15 cellular contexts compared by ENCODE assay signal in the genomic region with DNA sequence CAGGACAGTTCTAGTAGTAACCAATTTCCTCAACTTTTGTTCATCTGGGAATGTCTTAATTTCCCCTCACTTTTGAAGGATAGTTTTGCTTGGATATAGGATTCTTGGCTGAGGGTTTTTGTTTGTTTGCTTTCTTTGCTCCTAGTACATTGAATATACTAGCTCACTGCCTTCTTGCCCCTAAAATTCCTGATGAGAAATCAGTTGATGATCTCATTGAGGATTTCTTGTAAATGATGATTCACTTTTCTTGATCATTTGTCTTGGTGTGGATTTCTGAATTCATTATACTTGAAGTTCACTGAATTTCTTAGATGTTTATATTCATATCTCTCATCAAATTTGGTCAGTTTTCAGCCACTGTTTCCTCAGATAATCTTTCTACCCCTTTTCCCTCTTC. TPM values are rescaled to one million over a fixed set of nuclear protein-coding genes. Genes with fewer than 3 reads are reported as not detected.
DNase-seq lines count a peak whose midpoint lies in the region; ATAC-seq and TF ChIP-seq lines count a peak whose summit lies in the region.
"Had no signal": no experiment of that assay in that cellular context is flagged by ENCODE, and none has a peak within 500 bp of the region (broad histone marks: within the 10 kb centered on the region; RNA-seq: fewer than 3 reads in every experiment).

No MANE protein-coding gene starts in this region.

- no peaks in the 10 kb centered on the region for H3K36me3 ChIP-seq in ACC112 (ENCODE audit: insufficient read depth, low read length)
- no peaks in the 10 kb centered on the region for H3K36me3 ChIP-seq in WERI-Rb-1
- no peaks in the 10 kb centered on the region for H3K36me3 ChIP-seq in smooth muscle cell (ENCODE audit: low read depth)

- H2AFZ ChIP-seq in ACC112 (ENCODE audit: low read length, unreplicated experiment) (no peak overlapping the region), smooth muscle cell (ENCODE audit: low read depth) (no peak overlapping the region)

- no peaks in the 10 kb centered on the region for H4K20me1 ChIP-seq in smooth muscle cell (ENCODE audit: low read depth)

- H3K9me3 ChIP-seq in WERI-Rb-1 (ENCODE audit: severe bottlenecking) (peaks cover 3% of the 10 kb centered on the region), smooth muscle cell (replicated peaks; ENCODE audit: low read depth) (peaks cover 6% of the 10 kb centered on the region)

- H3K9ac ChIP-seq in smooth muscle cell (ENCODE audit: low read depth), result no peak overlapping the region

- TF ChIP-seq CTCF in WERI-Rb-1 (IDR thresholded peaks at IDR 0.05; ENCODE audit: low read depth, low read length) (no peak), fibroblast of mammary gland (conservative IDR thresholded peaks at IDR 0.05; ENCODE audit: control insufficient read depth, insufficient read depth, low read depth, low read length) (no peak), smooth muscle cell (IDR thresholded peaks at IDR 0.05; ENCODE audit: borderline replicate concordance, insufficient read depth, poor library complexity, severe bottlenecking) (no peak)

- peaks cover 17% of the 10 kb centered on the region for H3K4me1 ChIP-seq in ACC112 (ENCODE audit: control insufficient read depth, insufficient read depth, low read length, unreplicated experiment)
- H3K4me1 ChIP-seq in smooth muscle cell (ENCODE audit: low read depth), result no peaks in the 10 kb centered on the region

- no peak overlapping the region for H3K4me2 ChIP-seq in smooth muscle cell

- no peak for ATAC-seq in HG03025 (IDR thresholded peaks at IDR 0.05; ENCODE audit: low FRiP score, unreplicated experiment)
- ATAC-seq: left colon had no signal

- no peaks in the 10 kb centered on the region for H3K79me2 ChIP-seq in ACC112 (ENCODE audit: control insufficient read depth, insufficient read depth, low read length, unreplicated experiment)
- H3K79me2 ChIP-seq in smooth muscle cell (ENCODE audit: low read depth), result no peaks in the 10 kb centered on the region

- no peaks in the 10 kb centered on the region for H3F3A ChIP-seq in smooth muscle cell (ENCODE audit: low read depth)

- H3K27me3 ChIP-seq in ACC112 (ENCODE audit: insufficient read depth, low read length), result no peaks in the 10 kb centered on the region
- H3K27me3 ChIP-seq in WERI-Rb-1 (ENCODE audit: insufficient read depth, low read depth, severe bottlenecking), result no peaks in the 10 kb centered on the region
- no peaks in the 10 kb centered on the region for H3K27me3 ChIP-seq in smooth muscle cell (ENCODE audit: low read depth)

- H3K27ac ChIP-seq in ACC112 (ENCODE audit: low read depth, low read length) (peak overlapping the region; percentile 71), WERI-Rb-1 (peak overlapping the region; percentile 19; the same call in 1 of the 2 replicates), smooth muscle cell (ENCODE audit: low read depth) (no peak overlapping the region)

- no peak overlapping the region; the same call in 1 of the 2 replicates for H3K4me3 ChIP-seq in ACC112 (ENCODE audit: low read depth, low read length)
- H3K4me3 ChIP-seq in WERI-Rb-1 (ENCODE audit: low read depth, low read length), result no peak overlapping the region
- no peak overlapping the region for H3K4me3 ChIP-seq in fibroblast of mammary gland (ENCODE audit: control insufficient read depth, low read depth, low read length)
- H3K4me3 ChIP-seq in smooth muscle cell, result no peak overlapping the region

- DNase-seq in EL, result peak; percentile 84
- no peak for DNase-seq in WERI-Rb-1
- DNase-seq in fibroblast of mammary gland (ENCODE audit: low read depth), result peak; percentile 85
- DNase-seq in smooth muscle cell (lab: John Stamatoyannopoulos, UW; ENCODE audit: unreplicated experiment), result no peak
- DNase-seq in NCI-H524 (lab: John Stamatoyannopoulos, UW), result no peak
- DNase-seq: C1 segment of cervical spinal cord; central memory CD4-positive, alpha-beta T cell; DMS79 treated with DMSO at 0.1 percent for 48 hours; head of caudate nucleus; left colon; NCI-H524 treated with DMSO at 0.1 percent for 48 hours; posterior cingulate gyrus; T-helper 1 cell had no signal

RNA-seq across cellular contexts. Expression of gene PRDM1, which starts 49.1 kb away (rescaled TPM):
- 15.6 and 16.1 TPM in 2 replicates for total RNA-seq in smooth muscle cell
- 13.3 and 15.1 TPM in 2 replicates for polyA plus RNA-seq in smooth muscle cell

Comparison
In these comparisons a context has a peak if more than half of its experiments do, and no peak if none do; other contexts are left out.
1. DNase-seq: peak in EL (single experiment) and fibroblast of mammary gland (single experiment); none in WERI-Rb-1 (single experiment), smooth muscle cell (single experiment) and NCI-H524 (0 of 2).